Comparison of ENCODE assay signal across 10 cellular contexts in genomic region chr19:55451522-55452380, GRCh38. TPM values are rescaled to one million over a fixed set of nuclear protein-coding genes. Genes with fewer than 3 reads are reported as not detected.
DNase-seq lines count a peak whose midpoint lies in the region; ATAC-seq and TF ChIP-seq lines count a peak whose summit lies in the region.
"Had no signal": no experiment of that assay in that cellular context is flagged by ENCODE, and none has a peak within 500 bp of the region (broad histone marks: within the 10 kb centered on the region; RNA-seq: fewer than 3 reads in every experiment).

No MANE protein-coding gene starts in this region.

- H3K4me1 ChIP-seq in effector memory CD4-positive, alpha-beta T cell (ENCODE audit: control insufficient read depth, insufficient read depth, low read length, poor library complexity, severe bottlenecking) = peaks cover 13% of the 10 kb centered on the region

- no peaks in the 10 kb centered on the region for H3K9me3 ChIP-seq in effector memory CD4-positive, alpha-beta T cell (ENCODE audit: control insufficient read depth, low read length)
- H3K9me3 ChIP-seq: adrenal gland had no signal

- no peak overlapping the region for H3K27ac ChIP-seq in effector memory CD4-positive, alpha-beta T cell (ENCODE audit: insufficient read depth, low read length, poor library complexity, severe bottlenecking)
- H3K27ac ChIP-seq: adrenal gland had no signal

- no peaks in the 10 kb centered on the region for H3K36me3 ChIP-seq in effector memory CD4-positive, alpha-beta T cell (ENCODE audit: control insufficient read depth, insufficient read depth, low read length)
- H3K36me3 ChIP-seq: adrenal gland had no signal

- ATAC-seq in HG03460 (IDR thresholded peaks at IDR 0.05; ENCODE audit: unreplicated experiment) (no peak), GM18873 (IDR thresholded peaks at IDR 0.05; ENCODE audit: low FRiP score, unreplicated experiment) (no peak), HG03457 (IDR thresholded peaks at IDR 0.05; ENCODE audit: unreplicated experiment) (no peak)

- peaks cover 7% of the 10 kb centered on the region for H3K36me3 Mint-ChIP-seq in progenitor cell of endocrine pancreas (ENCODE audit: insufficient read depth)

- H3K4me1 Mint-ChIP-seq in progenitor cell of endocrine pancreas (ENCODE audit: low read depth) = peaks cover 8% of the 10 kb centered on the region

- H3K4me3 ChIP-seq in effector memory CD4-positive, alpha-beta T cell (ENCODE audit: insufficient read depth, low read depth, low read length, poor library complexity, severe bottlenecking) = peak overlapping the region; percentile 33

- no peak for TF ChIP-seq CTCF in progenitor cell of endocrine pancreas (IDR thresholded peaks at IDR 0.05; ENCODE audit: unreplicated experiment)

- H3K27ac Mint-ChIP-seq in progenitor cell of endocrine pancreas = no peak overlapping the region

- H3K9me3 Mint-ChIP-seq in progenitor cell of endocrine pancreas (ENCODE audit: low read depth) = no peaks in the 10 kb centered on the region

- peaks cover 25% of the 10 kb centered on the region for H3K27me3 ChIP-seq in effector memory CD4-positive, alpha-beta T cell (replicated peaks; ENCODE audit: control insufficient read depth, insufficient read depth, low read length, poor library complexity, severe bottlenecking)

- peaks cover 27% of the 10 kb centered on the region for H3K27me3 Mint-ChIP-seq in progenitor cell of endocrine pancreas

- peak; percentile 59 for DNase-seq in DMS53 (lab: John Stamatoyannopoulos, UW)
- no peak for DNase-seq in DMS53 treated with DMSO at 0.1 percent for 48 hours (lab: John Stamatoyannopoulos, UW; ENCODE audit: unreplicated experiment)
- peak; percentile 24 for DNase-seq in NCI-H774 (lab: John Stamatoyannopoulos, UW)
- DNase-seq in effector memory CD4-positive, alpha-beta T cell = no peak
- DNase-seq in progenitor cell of endocrine pancreas (ENCODE audit: low spot score, unreplicated experiment) = no peak

- peak overlapping the region; percentile 41 for H3K4me3 Mint-ChIP-seq in progenitor cell of endocrine pancreas (ENCODE audit: low read depth)

RNA-seq across cellular contexts. Expression of gene SHISA7, which starts 8.7 kb away (rescaled TPM):
- 0.10 TPM in 1 of 2 replicates, not detected in the other for total RNA-seq in progenitor cell of endocrine pancreas
- total RNA-seq: mononuclear cell had no signal

RNA-seq across cellular contexts. Expression of gene ISOC2, which starts 9.7 kb away (rescaled TPM):
- 36.3 and 36.6 TPM in 2 replicates for total RNA-seq in progenitor cell of endocrine pancreas

RNA-seq across cellular contexts. Expression of gene C19orf85, which starts 12.8 kb away (rescaled TPM):
- total RNA-seq in progenitor cell of endocrine pancreas = not detected in 2 replicates
- total RNA-seq: adrenal gland, mononuclear cell had no signal

RNA-seq across cellular contexts. Expression of gene ZNF628, which starts 24.7 kb away (rescaled TPM):
- 12.9 and 16.8 TPM in 2 replicates for total RNA-seq in progenitor cell of endocrine pancreas

RNA-seq across cellular contexts. Expression of gene NAT14, which starts 33.2 kb away (rescaled TPM):
- 62.6 and 69.7 TPM in 2 replicates for total RNA-seq in progenitor cell of endocrine pancreas

Comparison
In these comparisons a context has a peak if more than half of its experiments do, and no peak if none do; other contexts are left out.
1. DNase-seq: peak in DMS53 (single experiment) and NCI-H774 (single experiment); none in DMS53 treated with DMSO at 0.1 percent for 48 hours (single experiment), effector memory CD4-positive, alpha-beta T cell (0 of 3) and progenitor cell of endocrine pancreas (single experiment).